ENCODE assay signal across 8 cellular contexts in genomic region chr7:140653319-140654108, GRCh38. TPM values are rescaled to one million over a fixed set of nuclear protein-coding genes. Genes with fewer than 3 reads are reported as not detected.
DNase-seq lines count a peak whose midpoint lies in the region; ATAC-seq and TF ChIP-seq lines count a peak whose summit lies in the region.

No MANE protein-coding gene starts in this region.

- H3K36me3 ChIP-seq in mucosa of descending colon (ENCODE audit: low read depth), result no peaks in the 10 kb centered on the region

- intact Hi-C loops in mucosa of descending colon (cut with DNase I, micrococcal nuclease), result loop anchor here (5.0 kb wide), 1 partner anchor 136 kb away; no protein-coding TSS in a partner anchor

- no peaks in the 10 kb centered on the region for H3K9me3 ChIP-seq in mucosa of descending colon

- peak; percentile 64 for DNase-seq in activated effector memory CD4-positive, alpha-beta T cell treated with anti-CD3 and anti-CD28 coated beads, Interleukin-2, amount 50 U/mL, for 16 hours
- no peak for DNase-seq in activated effector memory CD4-positive, alpha-beta T cell treated with Interleukin-2 at 50 U/mL for 16 hours
- DNase-seq in NCI-H1417 treated with DMSO at 0.1 percent for 48 hours (lab: John Stamatoyannopoulos, UW) (peak; percentile 70), SW480 (ENCODE audit: low spot score) (peak; percentile 62), epithelial cell of esophagus (ENCODE audit: low read depth) (peak; percentile 76), mucosa of descending colon (peak in 2 of 3 donors; percentile 47 to 80), KG1 (lab: John Stamatoyannopoulos, UW) (no peak)

- TF ChIP-seq CTCF in epithelial cell of esophagus (IDR thresholded peaks at IDR 0.05; ENCODE audit: insufficient read depth, low read depth, low read length, missing control alignments), result peak; percentile 88
- peak; percentile 56 for TF ChIP-seq CTCF in mucosa of descending colon (IDR thresholded peaks at IDR 0.05)

- ATAC-seq in mucosa of descending colon (peak; percentile 75), HG03565 (IDR thresholded peaks at IDR 0.05; ENCODE audit: unreplicated experiment) (no peak)

- H3K4me3 ChIP-seq in epithelial cell of esophagus (ENCODE audit: low read length) (no peak overlapping the region), mucosa of descending colon (no peak overlapping the region)

- peaks cover 15% of the 10 kb centered on the region for H3K4me1 ChIP-seq in mucosa of descending colon (ENCODE audit: low read depth)

RNA-seq across cellular contexts. Expression of gene DENND2A, which starts 12.9 kb away (rescaled TPM):
- total RNA-seq in mucosa of descending colon, result 10 to 100 TPM in 2 of 3 donors, 1 to 10 TPM in 1; 8.4 to 17.7 (median 10.1) TPM

RNA-seq across cellular contexts. Expression of gene ADCK2, which starts 19.2 kb away (rescaled TPM):
- total RNA-seq in mucosa of descending colon, result 10 to 100 TPM; 23.2 to 29.4 (median 27.6) TPM

RNA-seq across cellular contexts. Expression of gene NDUFB2, which starts 43.0 kb away (rescaled TPM):
- total RNA-seq in mucosa of descending colon, result 100 to 1,000 TPM; 209 to 226 (median 210) TPM

Comparison
In these comparisons a context has a peak if more than half of its experiments do, and no peak if none do; other contexts are left out.
1. DNase-seq: peak in activated effector memory CD4-positive, alpha-beta T cell treated with anti-CD3 and anti-CD28 coated beads, Interleukin-2, amount 50 U/mL, for 16 hours (single experiment), NCI-H1417 treated with DMSO at 0.1 percent for 48 hours (single experiment), SW480 (single experiment), epithelial cell of esophagus (single experiment) and mucosa of descending colon (2 of 3); none in activated effector memory CD4-positive, alpha-beta T cell treated with Interleukin-2 at 50 U/mL for 16 hours (single experiment) and KG1 (single experiment).